In genomic region chr2:161414015-161414384, GRCh38 we compare ENCODE assay signal across 10 cellular contexts. TPM values are rescaled to one million over a fixed set of nuclear protein-coding genes. Genes with fewer than 3 reads are reported as not detected.
DNase-seq lines count a peak whose midpoint lies in the region; ATAC-seq and TF ChIP-seq lines count a peak whose summit lies in the region.
"Had no signal": no experiment of that assay in that cellular context is flagged by ENCODE, and none has a peak within 500 bp of the region (broad histone marks: within the 10 kb centered on the region; RNA-seq: fewer than 3 reads in every experiment).

No MANE protein-coding gene starts in this region.

- ATAC-seq in lower lobe of right lung (no peak), thoracic aorta (ENCODE audit: insufficient number of reproducible peaks, low FRiP score, low read depth) (no peak), HG02678 (IDR thresholded peaks at IDR 0.05; ENCODE audit: unreplicated experiment) (no peak)

- H3K27ac ChIP-seq in lower lobe of right lung (no peak overlapping the region), thoracic aorta (no peak overlapping the region)

- no peak for TF ChIP-seq CTCF in astrocyte of the spinal cord (IDR thresholded peaks at IDR 0.05; ENCODE audit: low read depth, low read length)
- no peak for TF ChIP-seq CTCF in lower lobe of right lung (IDR thresholded peaks at IDR 0.05)
- no peak for TF ChIP-seq CTCF in thoracic aorta (IDR thresholded peaks at IDR 0.05)

- peaks cover 58% of the 10 kb centered on the region for H3K27me3 ChIP-seq in lower lobe of right lung (ENCODE audit: low read depth)
- peaks cover 24% of the 10 kb centered on the region for H3K27me3 ChIP-seq in thoracic aorta (replicated peaks; ENCODE audit: insufficient read depth)

- peak overlapping the region; percentile 30 for H3K4me3 ChIP-seq in astrocyte of the spinal cord (ENCODE audit: low read depth, low read length)
- peak overlapping the region; percentile 52 for H3K4me3 ChIP-seq in lower lobe of right lung
- peak overlapping the region; percentile 71 for H3K4me3 ChIP-seq in thoracic aorta

- peaks cover 47% of the 10 kb centered on the region for H3K4me1 Mint-ChIP-seq in activated naive CD4-positive, alpha-beta T cell treated with anti-CD3 and anti-CD28 coated beads, Interleukin-2, amount 10 ng/mL, durations not matched to agents 7 days and 5 days

- H3K27ac Mint-ChIP-seq in activated naive CD4-positive, alpha-beta T cell treated with anti-CD3 and anti-CD28 coated beads, Interleukin-2, amount 10 ng/mL, durations not matched to agents 7 days and 5 days = no peak overlapping the region

- intact Hi-C loops in lower lobe of right lung (cut with DNase I) = no loop called here

- peaks cover 54% of the 10 kb centered on the region for H3K27me3 Mint-ChIP-seq in activated naive CD4-positive, alpha-beta T cell treated with anti-CD3 and anti-CD28 coated beads, Interleukin-2, amount 10 ng/mL, durations not matched to agents 7 days and 5 days

- no peak for DNase-seq in activated naive CD4-positive, alpha-beta T cell treated with anti-CD3 and anti-CD28 coated beads, Interleukin-2, amount 10 ng/mL, durations not matched to agents 7 days and 5 days
- no peak for DNase-seq in activated naive CD4-positive, alpha-beta T cell treated with anti-CD3 and anti-CD28 coated beads, Interleukin-2, amount 50 U/mL, for 16 hours
- DNase-seq in astrocyte of the spinal cord (ENCODE audit: low read depth, low spot score) = peak; percentile 2
- DNase-seq in lower lobe of right lung = no peak
- no peak for DNase-seq in thoracic aorta (ENCODE audit: low spot score)
- DNase-seq in NCI-H1048 (lab: John Stamatoyannopoulos, UW) = no peak
- no peak for DNase-seq in NOMO-1 (lab: John Stamatoyannopoulos, UW; ENCODE audit: unreplicated experiment in 2 of 2)
- DNase-seq: NCI-H187 treated with DMSO at 0.1 percent for 48 hours had no signal

- no peaks in the 10 kb centered on the region for H3K9me3 Mint-ChIP-seq in activated naive CD4-positive, alpha-beta T cell treated with anti-CD3 and anti-CD28 coated beads, Interleukin-2, amount 10 ng/mL, durations not matched to agents 7 days and 5 days

- peaks cover 43% of the 10 kb centered on the region for H3K4me1 ChIP-seq in lower lobe of right lung
- peaks cover 0 to 43% of the 10 kb centered on the region in 2 donors for H3K4me1 ChIP-seq in thoracic aorta (ENCODE audit: control insufficient read depth in 1 of 2, low read depth in 2 of 2)

- H3K36me3 Mint-ChIP-seq in activated naive CD4-positive, alpha-beta T cell treated with anti-CD3 and anti-CD28 coated beads, Interleukin-2, amount 10 ng/mL, durations not matched to agents 7 days and 5 days = peaks cover 21% of the 10 kb centered on the region

- CTCF ChIA-PET in activated naive CD4-positive, alpha-beta T cell treated with anti-CD3 and anti-CD28 coated beads, Interleukin-2, amount 10 ng/mL, durations not matched to agents 7 days and 5 days (lab: Charles Lee) = no interaction called here

- in situ Hi-C loops in astrocyte of the spinal cord (cut with HindIII; ENCODE audit: low sequenced_read_pairs) = no loop called here

- H3K9me3 ChIP-seq in lower lobe of right lung = no peaks in the 10 kb centered on the region
- H3K9me3 ChIP-seq in thoracic aorta = no peaks in the 10 kb centered on the region

- H3K36me3 ChIP-seq in lower lobe of right lung (peaks cover 4% of the 10 kb centered on the region), thoracic aorta (no peaks in the 10 kb centered on the region)

- H3K4me3 Mint-ChIP-seq in activated naive CD4-positive, alpha-beta T cell treated with anti-CD3 and anti-CD28 coated beads, Interleukin-2, amount 10 ng/mL, durations not matched to agents 7 days and 5 days = peak overlapping the region; percentile 70

RNA-seq across cellular contexts. Expression of gene TBR1, which starts 2.1 kb away (rescaled TPM):
- total RNA-seq in lower lobe of right lung (not detected), thoracic aorta (not detected)
- total RNA-seq: left lobe of liver had no signal
